ENCODE assay signal across 17 cellular contexts in genomic region chr17:62931101-62931500, GRCh38. TPM values are rescaled to one million over a fixed set of nuclear protein-coding genes. Genes with fewer than 3 reads are reported as not detected.
DNase-seq lines count a peak whose midpoint lies in the region; ATAC-seq and TF ChIP-seq lines count a peak whose summit lies in the region.
"Had no signal": no experiment of that assay in that cellular context is flagged by ENCODE, and none has a peak within 500 bp of the region (broad histone marks: within the 10 kb centered on the region; RNA-seq: fewer than 3 reads in every experiment).

No MANE protein-coding gene starts in this region.

- POLR2A ChIA-PET in CD4-positive, alpha-beta T cell (lab: Charles Lee), result no interaction called here

- H3K27ac Mint-ChIP-seq in CD4-positive, alpha-beta T cell, result no peak overlapping the region

- H3K36me3 Mint-ChIP-seq in CD4-positive, alpha-beta T cell (ENCODE audit: low read depth), result no peaks in the 10 kb centered on the region

- no peak overlapping the region for H3K27ac ChIP-seq in CD4-positive, alpha-beta T cell (ENCODE audit: low read depth, low read length)

- H3K4me1 Mint-ChIP-seq in CD4-positive, alpha-beta T cell (ENCODE audit: low read depth), result no peaks in the 10 kb centered on the region

- CTCF ChIA-PET in CD4-positive, alpha-beta T cell (lab: Charles Lee), result no interaction called here

- peak; percentile 41 for DNase-seq in AG20443 (ENCODE audit: low spot score)
- DNase-seq in LHCN-M2 (ENCODE audit: low read depth), result peak; percentile 25
- peak; percentile 35 for DNase-seq in choroid plexus epithelial cell (ENCODE audit: low read depth)
- peak; percentile 19 for DNase-seq in renal cortical epithelial cell (ENCODE audit: low read depth)
- DNase-seq in DMS 273 treated with DMSO at 0.1 percent for 48 hours (lab: John Stamatoyannopoulos, UW), result no peak
- DNase-seq in CD4-positive, alpha-beta T cell, result no peak
- no peak for DNase-seq in islet precursor cell
- DNase-seq: BE2C; DMS79; Karpas-422; NCI-H187; NCI-H510A; NCI-H748 treated with DMSO at 0.1 percent for 48 hours; NK-92 treated with Interleukin-12 subunit alpha and Interleukin-12 subunit beta, amount 100 ng/mL, for 24 hours; SIG-M5; SK-N-SH had no signal

- H3K27me3 ChIP-seq in CD4-positive, alpha-beta T cell (ENCODE audit: control insufficient read depth, insufficient read depth, low read length), result peaks cover 13% of the 10 kb centered on the region
- H3K27me3 ChIP-seq: BE2C had no signal

- H3K27me3 Mint-ChIP-seq in CD4-positive, alpha-beta T cell, result peaks cover 45% of the 10 kb centered on the region

- no peaks in the 10 kb centered on the region for H3K9me3 ChIP-seq in CD4-positive, alpha-beta T cell (ENCODE audit: control insufficient read depth, low read length)
- H3K9me3 ChIP-seq: BE2C, SK-N-SH had no signal

- intact Hi-C loops in CD4-positive, alpha-beta T cell (cut with DNase I, micrococcal nuclease), result no loop called here

- TF ChIP-seq CTCF in choroid plexus epithelial cell (conservative IDR thresholded peaks at IDR 0.05; ENCODE audit: low read depth, low read length), result no peak
- no peak for TF ChIP-seq CTCF in CD4-positive, alpha-beta T cell (IDR thresholded peaks at IDR 0.05)

- no peaks in the 10 kb centered on the region for H3K9me3 Mint-ChIP-seq in CD4-positive, alpha-beta T cell

- no peak overlapping the region for H3K4me3 ChIP-seq in choroid plexus epithelial cell (ENCODE audit: low read depth, low read length)

- ATAC-seq in CD4-positive, alpha-beta T cell (ENCODE audit: poor library complexity), result no peak
- ATAC-seq: Panc1 had no signal

- no peak overlapping the region for H3K4me3 Mint-ChIP-seq in CD4-positive, alpha-beta T cell

RNA-seq across cellular contexts. Expression of gene TANC2, which starts 34.9 kb away (rescaled TPM):
- total RNA-seq in LHCN-M2 (2014; rRNA removed) (22.3 and 30.4 TPM in 2 replicates), renal cortical epithelial cell (37.9 and 89.6 TPM in 2 replicates)
- polyA plus RNA-seq in LHCN-M2 (2012), result 13.2 TPM
- 10 to 100 TPM; 29.1 to 33.7 TPM for total RNA-seq in CD4-positive, alpha-beta T cell

Comparison
In these comparisons a context has a peak if more than half of its experiments do, and no peak if none do; other contexts are left out.
1. DNase-seq: peak in AG20443 (single experiment), LHCN-M2 (single experiment), choroid plexus epithelial cell (single experiment) and renal cortical epithelial cell (single experiment); none in DMS 273 treated with DMSO at 0.1 percent for 48 hours (single experiment), CD4-positive, alpha-beta T cell (0 of 10) and islet precursor cell (single experiment).